Comparison of ENCODE assay signal across 9 cellular contexts in genomic region chr13:114112231-114112825, GRCh38. TPM values are rescaled to one million over a fixed set of nuclear protein-coding genes. Genes with fewer than 3 reads are reported as not detected.
DNase-seq lines count a peak whose midpoint lies in the region; ATAC-seq and TF ChIP-seq lines count a peak whose summit lies in the region.
"Had no signal": no experiment of that assay in that cellular context is flagged by ENCODE, and none has a peak within 500 bp of the region (broad histone marks: within the 10 kb centered on the region; RNA-seq: fewer than 3 reads in every experiment).

No MANE protein-coding gene starts in this region.

- 25 to 27% methylated on average over 13 to 24 of the region's 25 CpGs for WGBS in mesodermal cell (ENCODE audit: insufficient coverage in 2 of 2), 2 experiments

- H3K27me3 Mint-ChIP-seq in activated naive CD8-positive, alpha-beta T cell treated with anti-CD3 and anti-CD28 coated beads, Interleukin-2, amount 50 U/mL, for 24 hours: no peaks in the 10 kb centered on the region

- no peaks in the 10 kb centered on the region for H3K9me3 ChIP-seq in left ventricle myocardium inferior (replicated peaks)
- no peaks in the 10 kb centered on the region for H3K9me3 ChIP-seq in mesodermal cell (ENCODE audit: control insufficient read depth, low read length)
- H3K9me3 ChIP-seq in uterus: no peaks in the 10 kb centered on the region

- peaks cover 39% of the 10 kb centered on the region for H3K4me1 ChIP-seq in left ventricle myocardium inferior
- peaks cover 85% of the 10 kb centered on the region for H3K4me1 ChIP-seq in mesodermal cell (ENCODE audit: control insufficient read depth, insufficient read depth, low read length, poor library complexity, severe bottlenecking)
- no peaks in the 10 kb centered on the region for H3K4me1 ChIP-seq in uterus

- H3K4me3 ChIP-seq in left ventricle myocardium inferior: no peak overlapping the region
- H3K4me3 ChIP-seq in mesodermal cell (ENCODE audit: extremely low read depth, insufficient read depth, low read length, poor library complexity, severe bottlenecking): no peak overlapping the region
- H3K4me3 ChIP-seq in uterus: no peak overlapping the region

- DNase-seq in Right ventricle myocardium inferior (ENCODE audit: missing footprints) (peak; percentile 51), left ventricle myocardium inferior (no peak), uterus (peak; percentile 10 to 13), glomerular visceral epithelial cell (ENCODE audit: extremely low spot score) (no peak)
- DNase-seq in activated naive CD8-positive, alpha-beta T cell treated with anti-CD3 and anti-CD28 coated beads, Interleukin-2, amount 50 U/mL, for 24 hours: no peak
- DNase-seq: NCI-H226 had no signal

- H3K36me3 Mint-ChIP-seq in activated naive CD8-positive, alpha-beta T cell treated with anti-CD3 and anti-CD28 coated beads, Interleukin-2, amount 50 U/mL, for 24 hours (ENCODE audit: low read depth): peaks cover 4% of the 10 kb centered on the region

- H3K4me3 Mint-ChIP-seq in activated naive CD8-positive, alpha-beta T cell treated with anti-CD3 and anti-CD28 coated beads, Interleukin-2, amount 50 U/mL, for 24 hours: no peak overlapping the region

- no peak for TF ChIP-seq POLR2A in uterus (IDR thresholded peaks at IDR 0.05)

- no peak overlapping the region for H3K27ac ChIP-seq in left ventricle myocardium inferior (replicated peaks)
- peak overlapping the region; percentile 82 for H3K27ac ChIP-seq in mesodermal cell (ENCODE audit: low read depth, low read length, severe bottlenecking)
- no peak overlapping the region for H3K27ac ChIP-seq in uterus

- no peak for TF ChIP-seq CTCF in left ventricle myocardium inferior (IDR thresholded peaks at IDR 0.05; ENCODE audit: borderline replicate concordance)
- TF ChIP-seq CTCF in uterus (IDR thresholded peaks at IDR 0.05): no peak

- no peaks in the 10 kb centered on the region for H3K27me3 ChIP-seq in left ventricle myocardium inferior (ENCODE audit: low read depth)
- no peaks in the 10 kb centered on the region for H3K27me3 ChIP-seq in uterus

- ATAC-seq in Right ventricle myocardium inferior (no peak), HG03139 (IDR thresholded peaks at IDR 0.05; ENCODE audit: unreplicated experiment) (no peak), GM18868 (IDR thresholded peaks at IDR 0.05; ENCODE audit: unreplicated experiment) (no peak)
- ATAC-seq in activated naive CD8-positive, alpha-beta T cell treated with anti-CD3 and anti-CD28 coated beads, Interleukin-2, amount 50 U/mL, for 24 hours: no peak

- no peaks in the 10 kb centered on the region for H3K9me3 Mint-ChIP-seq in activated naive CD8-positive, alpha-beta T cell treated with anti-CD3 and anti-CD28 coated beads, Interleukin-2, amount 50 U/mL, for 24 hours

- intact Hi-C loops in Right ventricle myocardium inferior (cut with DNase I): no loop called here
- intact Hi-C loops in left ventricle myocardium inferior (cut with micrococcal nuclease): no loop called here
- intact Hi-C loops in uterus (cut with DNase I; ENCODE audit: low total_unique reads): no loop called here

- H3K27ac Mint-ChIP-seq in activated naive CD8-positive, alpha-beta T cell treated with anti-CD3 and anti-CD28 coated beads, Interleukin-2, amount 50 U/mL, for 24 hours: peak overlapping the region; percentile 68

- H3K4me1 Mint-ChIP-seq in activated naive CD8-positive, alpha-beta T cell treated with anti-CD3 and anti-CD28 coated beads, Interleukin-2, amount 50 U/mL, for 24 hours: peaks cover 74% of the 10 kb centered on the region

- H3K36me3 ChIP-seq in left ventricle myocardium inferior (no peaks in the 10 kb centered on the region), mesodermal cell (ENCODE audit: control insufficient read depth, insufficient read depth, low read length) (peaks cover 42% of the 10 kb centered on the region), uterus (no peaks in the 10 kb centered on the region)

RNA-seq across cellular contexts. Expression of gene RASA3, which starts 20.1 kb away (rescaled TPM):
- total RNA-seq in Right ventricle myocardium inferior: 12.7 TPM
- total RNA-seq in left ventricle myocardium inferior: 9.5 TPM
- polyA plus RNA-seq in mesodermal cell (2013, experiment 1 of 2): 52.2 TPM
- polyA plus RNA-seq in mesodermal cell (2013, experiment 2 of 2): 45.1 TPM
- 10 to 100 TPM in 3 of 4 donors, 1 to 10 TPM in 1; 8.5 to 31.6 (median 17.2) TPM for total RNA-seq in uterus

Comparison
In these comparisons a context has a peak if more than half of its experiments do, and no peak if none do; other contexts are left out.
1. DNase-seq: peak in Right ventricle myocardium inferior (single experiment) and uterus (2 of 2); none in left ventricle myocardium inferior (single experiment), activated naive CD8-positive, alpha-beta T cell treated with anti-CD3 and anti-CD28 coated beads, Interleukin-2, amount 50 U/mL, for 24 hours (single experiment) and glomerular visceral epithelial cell (single experiment).